Comparison of ENCODE assay signal across 13 cellular contexts in genomic region chr2:151111599-151112278, GRCh38.
A peak's percentile ranks its signal among the peaks of the same experiment; 100 is the strongest.
DNase-seq lines count a peak whose midpoint lies in the region; ATAC-seq and TF ChIP-seq lines count a peak whose summit lies in the region.
"Had no signal": no experiment of that assay in that cellular context is flagged by ENCODE, and none has a peak within 500 bp of the region (broad histone marks: within the 10 kb centered on the region; RNA-seq: fewer than 3 reads in every experiment).

No MANE protein-coding gene starts in this region.

- H3K36me3 ChIP-seq in brain microvascular endothelial cell (replicated peaks) = no peaks in the 10 kb centered on the region
- no peaks in the 10 kb centered on the region for H3K36me3 ChIP-seq in Caco-2 (ENCODE audit: control insufficient read depth, insufficient read depth, low read length)
- H3K36me3 ChIP-seq in stomach = no peaks in the 10 kb centered on the region
- no peaks in the 10 kb centered on the region for H3K36me3 ChIP-seq in BE2C
- H3K36me3 ChIP-seq: upper lobe of right lung had no signal

- no peaks in the 10 kb centered on the region for H3K36me3 Mint-ChIP-seq in natural killer cell
- no peaks in the 10 kb centered on the region for H3K36me3 Mint-ChIP-seq in Caco-2 (ENCODE audit: insufficient read depth, unreplicated experiment)

- H3K4me1 ChIP-seq in Caco-2 (no peaks in the 10 kb centered on the region), stomach (no peaks in the 10 kb centered on the region), BE2C (no peaks in the 10 kb centered on the region)
- H3K4me1 ChIP-seq: psoas muscle, upper lobe of right lung had no signal

- H3K27ac Mint-ChIP-seq in natural killer cell (no peak overlapping the region), Caco-2 (ENCODE audit: unreplicated experiment) (no peak overlapping the region)
- H3K27ac Mint-ChIP-seq: activated B cell treated with CpG ODN at 0.5 μM for 24 hours had no signal

- no peak for TF ChIP-seq POLR2A in stomach (IDR thresholded peaks at IDR 0.05)

- H3K9me3 ChIP-seq in Caco-2 (no peaks in the 10 kb centered on the region), stomach (peaks cover 0 to 6% (median 0%) of the 10 kb centered on the region in 4 donors), BE2C (no peaks in the 10 kb centered on the region)
- H3K9me3 ChIP-seq: upper lobe of right lung had no signal

- H3K9me3 Mint-ChIP-seq in natural killer cell (peaks cover 5 to 7% of the 10 kb centered on the region in 2 donors), Caco-2 (ENCODE audit: unreplicated experiment) (peaks cover 16% of the 10 kb centered on the region)

- no peak overlapping the region for H3K4me3 Mint-ChIP-seq in natural killer cell
- no peak overlapping the region for H3K4me3 Mint-ChIP-seq in Caco-2 (ENCODE audit: unreplicated experiment)
- H3K4me3 Mint-ChIP-seq: activated B cell treated with CpG ODN at 0.5 μM for 24 hours had no signal

- H3K27ac ChIP-seq in brain microvascular endothelial cell (no peak overlapping the region), stomach (no peak overlapping the region)
- H3K27ac ChIP-seq: psoas muscle, upper lobe of right lung had no signal

- WGBS in stomach, 5 donors = 40 to 50% (median 46%) methylated on average over 1 of the region's 1 CpG

- ATAC-seq in natural killer cell = no peak
- ATAC-seq: psoas muscle, upper lobe of right lung had no signal

- no peaks in the 10 kb centered on the region for H3K4me1 Mint-ChIP-seq in natural killer cell
- H3K4me1 Mint-ChIP-seq in Caco-2 (ENCODE audit: low read depth, unreplicated experiment) = no peaks in the 10 kb centered on the region
- H3K4me1 Mint-ChIP-seq: activated B cell treated with CpG ODN at 0.5 μM for 24 hours had no signal

- TF ChIP-seq CTCF in brain microvascular endothelial cell (IDR thresholded peaks at IDR 0.05; ENCODE audit: low read depth, low read length, missing control alignments) = no peak
- no peak for TF ChIP-seq CTCF in natural killer cell (IDR thresholded peaks at IDR 0.05)
- TF ChIP-seq CTCF in Caco-2 (IDR thresholded peaks at IDR 0.05; ENCODE audit: insufficient read depth in 1 of 2, low read depth in 1 of 2, low read length in 1 of 2, severe bottlenecking in 1 of 2, unreplicated experiment in 1 of 2) = no peak
- TF ChIP-seq CTCF in stomach (IDR thresholded peaks at IDR 0.05) = no peak
- no peak for TF ChIP-seq CTCF in BE2C (IDR thresholded peaks at IDR 0.05; ENCODE audit: low read depth, low read length)

- no TSS peak for BruUV-seq in Caco-2 (replicated peaks; lab: Mats Ljungman, UMichigan)

- no peaks in the 10 kb centered on the region for H3K27me3 ChIP-seq in brain microvascular endothelial cell (replicated peaks)
- H3K27me3 ChIP-seq in Caco-2 (replicated peaks; ENCODE audit: control insufficient read depth, insufficient read depth, low read length) = no peaks in the 10 kb centered on the region; the same call in 1 of the 2 replicates
- H3K27me3 ChIP-seq in stomach = no peaks in the 10 kb centered on the region
- H3K27me3 ChIP-seq in BE2C = no peaks in the 10 kb centered on the region
- H3K27me3 ChIP-seq: upper lobe of right lung had no signal

- CTCF ChIA-PET in Caco-2 (lab: Charles Lee) = no interaction called here

- in situ Hi-C loops in brain microvascular endothelial cell (cut with HindIII; ENCODE audit: low pct_ligation_motif_present, low sequenced_read_pairs) = no loop called here

- peak; percentile 51 for DNase-seq in AG20443 (ENCODE audit: low spot score)
- peak; percentile 40 for DNase-seq in HS-27A (ENCODE audit: low read depth)
- peak; percentile 75 for DNase-seq in brain microvascular endothelial cell
- DNase-seq in iPS-NIHi11 (ENCODE audit: low spot score) = peak; percentile 30
- no peak for DNase-seq in natural killer cell
- DNase-seq in Caco-2 = no peak
- DNase-seq in stomach = no peak
- no peak for DNase-seq in BE2C
- DNase-seq: activated B cell treated with CpG ODN at 0.5 μM for 24 hours, DMS79, NCI-H146, psoas muscle, upper lobe of right lung had no signal

- TF ChIP-seq EP300 in stomach (IDR thresholded peaks at IDR 0.05) = no peak

- H3K4me3 ChIP-seq in brain microvascular endothelial cell (ENCODE audit: low read depth, low read length) (no peak overlapping the region), Caco-2 (ENCODE audit: low read depth, low read length) (no peak overlapping the region), stomach (no peak overlapping the region), BE2C (ENCODE audit: low read depth, low read length) (no peak overlapping the region)
- H3K4me3 ChIP-seq: psoas muscle, upper lobe of right lung had no signal

- POLR2A ChIA-PET in Caco-2 (lab: Charles Lee) = no interaction called here

- intact Hi-C loops in natural killer cell (cut with micrococcal nuclease) = no loop called here
- intact Hi-C loops in Caco-2 (cut with micrococcal nuclease; ENCODE audit: unreplicated experiment) = no loop called here
- intact Hi-C loops in stomach (cut with DNase I; ENCODE audit: low total_unique reads) = no loop called here

- H3K27me3 Mint-ChIP-seq in natural killer cell (ENCODE audit: low read depth in 2 of 2) (peaks cover 0 to 9% of the 10 kb centered on the region in 2 donors), Caco-2 (ENCODE audit: insufficient read depth, unreplicated experiment) (peaks cover 11% of the 10 kb centered on the region)

Comparison
In these comparisons a context has a peak if more than half of its experiments do, and no peak if none do; other contexts are left out.
1. DNase-seq: peak in AG20443 (single experiment), HS-27A (single experiment), brain microvascular endothelial cell (single experiment) and iPS-NIHi11 (single experiment); none in natural killer cell (single experiment), Caco-2 (0 of 2), stomach (single experiment) and BE2C (single experiment).